In genomic region chr16:56329887-56330286, GRCh38 we compare ENCODE assay signal across 23 cellular contexts.
"Had no signal": no experiment of that assay in that cellular context is flagged by ENCODE, and none has a peak within 500 bp of the region (broad histone marks: within the 10 kb centered on the region; RNA-seq: fewer than 3 reads in every experiment).

No MANE protein-coding gene starts in this region.

- H3K4me1 Mint-ChIP-seq: immature natural killer cell, naive B cell, nephron had no signal

- H3K36me3 Mint-ChIP-seq: immature natural killer cell, naive B cell had no signal

- H3K4me3 ChIP-seq: esophagus muscularis mucosa, gastroesophageal sphincter, pancreas, smooth muscle cell, testis, tibial nerve had no signal

- H3K9me3 Mint-ChIP-seq: immature natural killer cell; nephron; stimulated activated effector memory CD8-positive, alpha-beta T cell treated with anti-CD3 and anti-CD28 coated beads, Interleukin-12 subunit alpha, Interleukin-12 subunit beta, amount 100 ng/mL, for 72 hours had no signal

- H3K4me1 ChIP-seq: gastroesophageal sphincter, pancreas, testis had no signal

- H3K36me3 ChIP-seq: esophagus muscularis mucosa, pancreas, tibial nerve had no signal

- ATAC-seq: gastroesophageal sphincter; left cardiac atrium; left ventricle myocardium superior; pancreas; right cardiac atrium; stimulated activated effector memory CD8-positive, alpha-beta T cell treated with anti-CD3 and anti-CD28 coated beads, Interleukin-12 subunit alpha, Interleukin-12 subunit beta, amount 100 ng/mL, for 72 hours; stimulated activated naive CD8-positive, alpha-beta T cell treated with anti-CD3 and anti-CD28 coated beads, Interleukin-15, Interleukin-2, amounts not matched to agents 100 U/mL and 50 U/mL, for 24 hours had no signal

- H3K27ac ChIP-seq: esophagus muscularis mucosa, gastroesophageal sphincter, pancreas, testis, tibial nerve had no signal

- H3K27me3 Mint-ChIP-seq: naive B cell, progenitor cell of endocrine pancreas had no signal

- H3K27me3 ChIP-seq: esophagus muscularis mucosa, gastroesophageal sphincter, pancreas, testis, tibial nerve had no signal

- H3K9me3 ChIP-seq: esophagus muscularis mucosa, gastroesophageal sphincter, pancreas, testis, tibial nerve had no signal

- H3K4me3 Mint-ChIP-seq: immature natural killer cell; naive B cell; nephron; stimulated activated effector memory CD8-positive, alpha-beta T cell treated with anti-CD3 and anti-CD28 coated beads, Interleukin-12 subunit alpha, Interleukin-12 subunit beta, amount 100 ng/mL, for 72 hours had no signal

- H3K27ac Mint-ChIP-seq: nephron; progenitor cell of endocrine pancreas; stimulated activated effector memory CD8-positive, alpha-beta T cell treated with anti-CD3 and anti-CD28 coated beads, Interleukin-12 subunit alpha, Interleukin-12 subunit beta, amount 100 ng/mL, for 72 hours had no signal

- DNase-seq: cortex of kidney; effector memory CD4-positive, alpha-beta T cell; glutamatergic neuron; immature natural killer cell; kidney; left cardiac atrium; left ventricle myocardium superior; mesendoderm; naive B cell; occipital lobe; stimulated activated CD4-positive, alpha-beta T cell treated with anti-CD3 and anti-CD28 coated beads, Interleukin-4, amount 100 ng/mL, for 1 hour; stimulated activated CD8-positive, alpha-beta memory T cell treated with anti-CD3 and anti-CD28 coated beads, Interleukin-4, amount 100 ng/mL, for 48 hours; stimulated activated naive CD8-positive, alpha-beta T cell treated with anti-CD3 and anti-CD28 coated beads, Interleukin-15, Interleukin-2, amounts not matched to agents 100 U/mL and 50 U/mL, for 24 hours; testis had no signal
